ENCODE assay signal across 1 cellular context in genomic region chr19:3477506-3477905, GRCh38.
TF ChIP-seq lines count a peak whose summit lies in the region.

No MANE protein-coding gene starts in this region.

TF ChIP-seq in HEK293, 187 proteins besides CTCF, POLR2A, EP300 and RAD21:
- peak; percentile 99 for TF ChIP-seq ZFHX2 (tag by site-specific recombination; conservative IDR thresholded peaks at IDR 0.05)
- no peak for TF ChIP-seq KLF8 (tag by site-specific recombination; IDR thresholded peaks at IDR 0.05)
- TF ChIP-seq EGR2 (tag by site-specific recombination; IDR thresholded peaks at IDR 0.05; ENCODE audit: low read depth): peak; percentile 100
- no peak for TF ChIP-seq ZNF692 (tag by site-specific recombination; IDR thresholded peaks at IDR 0.05)
- TF ChIP-seq HIC1 (tag by site-specific recombination; IDR thresholded peaks at IDR 0.05): peak; percentile 48; the same call in 1 of the 2 replicates
